ENCODE assay signal across 8 cellular contexts in genomic region chr15:32717290-32718081, GRCh38. TPM values are rescaled to one million over a fixed set of nuclear protein-coding genes. Genes with fewer than 3 reads are reported as not detected.
DNase-seq lines count a peak whose midpoint lies in the region; ATAC-seq and TF ChIP-seq lines count a peak whose summit lies in the region.

GREM1 (plus strand) TSS chr15:32718004; CDS start chr15:32730691, 12,687 bp downstream.

- ATAC-seq in Right ventricle myocardium inferior (no peak), upper lobe of right lung (peak; percentile 10), HG02973 (IDR thresholded peaks at IDR 0.05; ENCODE audit: unreplicated experiment) (no peak)

- H3K27me3 ChIP-seq in cardiac muscle cell (peaks cover 95% of the 10 kb centered on the region), duodenal mucosa (ENCODE audit: control insufficient read depth in 1 of 2, insufficient read depth in 2 of 2, low read length in 2 of 2) (peaks cover 68 to 69% of the 10 kb centered on the region in 2 donors), upper lobe of right lung (peaks cover 75% of the 10 kb centered on the region), PC-9 (ENCODE audit: insufficient read depth, low read depth) (no peaks in the 10 kb centered on the region)

- peak within 1 kb of the TSS in 1 of 2 donors; percentile 26 for H3K9ac ChIP-seq in duodenal mucosa (ENCODE audit: low read depth in 1 of 2, low read length in 2 of 2)

- H3F3A ChIP-seq in PC-9 (ENCODE audit: insufficient read depth, low read depth): no peaks in the 10 kb centered on the region

- H3K4me1 ChIP-seq in cardiac muscle cell (ENCODE audit: low read depth): peaks cover 7% of the 10 kb centered on the region
- peaks cover 3 to 14% of the 10 kb centered on the region in 2 donors for H3K4me1 ChIP-seq in duodenal mucosa (ENCODE audit: control insufficient read depth in 1 of 2, insufficient read depth in 2 of 2, low read length in 2 of 2)
- H3K4me1 ChIP-seq in upper lobe of right lung: peaks cover 17% of the 10 kb centered on the region
- no peaks in the 10 kb centered on the region for H3K4me1 ChIP-seq in PC-9 (replicated peaks; ENCODE audit: insufficient read depth)

- H3K4me3 ChIP-seq in cardiac muscle cell: peak within 1 kb of the TSS; percentile 21
- H3K4me3 ChIP-seq in duodenal mucosa (ENCODE audit: low read depth in 1 of 2, low read length in 2 of 2): peak within 1 kb of the TSS; percentile 63
- H3K4me3 ChIP-seq in upper lobe of right lung: peak within 1 kb of the TSS; percentile 30
- H3K4me3 ChIP-seq in PC-9: no peak within 1 kb of the TSS

- CTCF ChIA-PET in PC-9 (lab: Charles Lee): no interaction called here

- no peak within 1 kb of the TSS for H2AFZ ChIP-seq in PC-9

- H4K20me1 ChIP-seq in PC-9 (ENCODE audit: insufficient read depth): no peaks in the 10 kb centered on the region

- no peak within 1 kb of the TSS for H3K4me2 ChIP-seq in PC-9

- intact Hi-C loops in Right ventricle myocardium inferior (cut with DNase I) (no loop called here), upper lobe of right lung (cut with DNase I) (loop anchor here (10.0 kb wide), 1 partner anchor 63 kb away; no protein-coding TSS in a partner anchor), PC-9 (cut with micrococcal nuclease; ENCODE audit: unreplicated experiment) (no loop called here)

- POLR2A ChIA-PET in PC-9 (lab: Charles Lee; ENCODE audit: unreplicated experiment): no interaction called here

- no peaks in the 10 kb centered on the region for H3K36me3 ChIP-seq in cardiac muscle cell
- H3K36me3 ChIP-seq in duodenal mucosa (ENCODE audit: control insufficient read depth in 1 of 2, insufficient read depth in 2 of 2, low read length in 2 of 2): no peaks in the 10 kb centered on the region
- no peaks in the 10 kb centered on the region for H3K36me3 ChIP-seq in upper lobe of right lung
- no peaks in the 10 kb centered on the region for H3K36me3 ChIP-seq in PC-9 (ENCODE audit: low read depth)

- H3K27ac ChIP-seq in cardiac muscle cell: no peak within 1 kb of the TSS
- no peak within 1 kb of the TSS for H3K27ac ChIP-seq in duodenal mucosa (ENCODE audit: low read depth, low read length)
- no peak within 1 kb of the TSS for H3K27ac ChIP-seq in upper lobe of right lung
- no peak within 1 kb of the TSS for H3K27ac ChIP-seq in PC-9

- DNase-seq in cardiac muscle cell (ENCODE audit: low read depth in 1 of 2, low spot score in 1 of 2) (peak; percentile 31 to 65), Right ventricle myocardium inferior (ENCODE audit: missing footprints) (no peak), midbrain (lab: John Stamatoyannopoulos, UW) (peak; percentile 39), upper lobe of right lung (no peak), NCI-H1105 (lab: John Stamatoyannopoulos, UW) (no peak), PC-9 (no peak)

- H3K9me2 ChIP-seq in PC-9 (ENCODE audit: insufficient read depth): no peaks in the 10 kb centered on the region

- TF ChIP-seq CTCF in cardiac muscle cell (IDR thresholded peaks at IDR 0.05; ENCODE audit: low read depth, low read length): no peak
- TF ChIP-seq CTCF in upper lobe of right lung (IDR thresholded peaks at IDR 0.05): no peak
- TF ChIP-seq CTCF in PC-9 (conservative IDR thresholded peaks at IDR 0.05): no peak

- no peaks in the 10 kb centered on the region for H3K79me2 ChIP-seq in PC-9 (ENCODE audit: low read depth)

- H3K9me3 ChIP-seq in cardiac muscle cell (ENCODE audit: low read depth): no peaks in the 10 kb centered on the region
- no peaks in the 10 kb centered on the region for H3K9me3 ChIP-seq in duodenal mucosa (ENCODE audit: control insufficient read depth in 1 of 2, low read length in 2 of 2)
- no peaks in the 10 kb centered on the region for H3K9me3 ChIP-seq in upper lobe of right lung
- no peaks in the 10 kb centered on the region for H3K9me3 ChIP-seq in PC-9 (ENCODE audit: insufficient read depth, low read depth)

- no TSS peak for BruUV-seq in PC-9 (replicated peaks; lab: Mats Ljungman, UMichigan)

RNA-seq across cellular contexts. Expression of gene GREM1, which starts in this region (rescaled TPM):
- 0.09 and 0.39 TPM in 2 replicates for total RNA-seq in cardiac muscle cell
- 0.49 TPM in 1 of 2 replicates, not detected in the other for polyA plus RNA-seq in cardiac muscle cell
- not detected for total RNA-seq in Right ventricle myocardium inferior
- 2.8 TPM for total RNA-seq in upper lobe of right lung
- total RNA-seq in PC-9 (2021): 0.39 and 0.48 TPM in 2 replicates

Comparison
In these comparisons a context has a peak if more than half of its experiments do, and no peak if none do; other contexts are left out.
1. Peak in DNase-seq and H3K4me3 ChIP-seq in cardiac muscle cell; RNA of the gene not detected or under 1 TPM.